Comparison of ENCODE assay signal across 16 cellular contexts in the genomic region with DNA sequence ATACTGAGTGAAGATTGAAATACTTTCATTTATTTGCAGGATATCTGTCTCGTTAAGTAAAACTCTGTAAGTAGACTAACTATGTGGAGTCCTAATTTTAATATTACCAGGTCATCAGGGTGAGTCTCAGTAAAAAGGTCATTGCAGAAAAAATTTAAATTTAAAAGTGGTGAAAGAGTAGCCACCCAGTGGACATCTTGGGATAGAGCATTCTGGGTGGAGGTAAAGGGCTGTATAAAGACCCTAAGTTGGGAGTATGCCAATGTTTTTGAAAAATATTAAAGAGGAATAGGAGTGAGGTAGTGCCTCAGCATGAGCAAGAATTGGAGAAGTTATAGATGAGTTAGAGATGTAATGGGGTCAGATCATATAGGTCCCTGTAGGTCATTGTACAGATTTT.
A peak's percentile ranks its signal among the peaks of the same experiment; 100 is the strongest.
DNase-seq lines count a peak whose midpoint lies in the region; ATAC-seq and TF ChIP-seq lines count a peak whose summit lies in the region.
"Had no signal": no experiment of that assay in that cellular context is flagged by ENCODE, and none has a peak within 500 bp of the region (broad histone marks: within the 10 kb centered on the region; RNA-seq: fewer than 3 reads in every experiment).

No MANE protein-coding gene starts in this region.

- dilution Hi-C loops in mammary epithelial cell (cut with HindIII; ENCODE audit: low sequenced_read_pairs), result no loop called here

- TF ChIP-seq CTCF in KMS-11 (conservative IDR thresholded peaks at IDR 0.05; ENCODE audit: low read depth, low read length) (peak; percentile 60), mammary epithelial cell (conservative IDR thresholded peaks at IDR 0.05 in 1 of 2, IDR thresholded peaks at IDR 0.05 in 1 of 2; ENCODE audit: extremely low read depth in 1 of 2, insufficient read depth in 1 of 2, low read depth in 1 of 2, low read length in 2 of 2) (peak; percentile 34 to 43), nephron progenitor cell (IDR thresholded peaks at IDR 0.05) (peak; percentile 32), gastrocnemius medialis (IDR thresholded peaks at IDR 0.05 in 4 of 5, conservative IDR thresholded peaks at IDR 0.05 in 1 of 5) (no peak)

- no peak overlapping the region for H3K27ac ChIP-seq in KMS-11
- H3K27ac ChIP-seq in mammary epithelial cell (ENCODE audit: insufficient read depth, low read depth, low read length), result no peak overlapping the region
- H3K27ac ChIP-seq in gastrocnemius medialis, result no peak overlapping the region
- H3K27ac ChIP-seq: skin epidermis had no signal

- H3K27ac Mint-ChIP-seq in nephron progenitor cell, result no peak overlapping the region
- no peak overlapping the region for H3K27ac Mint-ChIP-seq in activated T-helper 1 cell treated with anti-CD3 and anti-CD28 coated beads, Interleukin-12 subunit alpha, Interleukin-12 subunit beta, Interleukin-2, Interleukin-4 antibody, amounts not matched to agents 30 ng/mL and 10 ng/mL and 1 ng/mL, durations not matched to agents 14 hours and 24 hours and 36 hours
- H3K27ac Mint-ChIP-seq: natural killer cell treated with Interleukin-12 subunit alpha and Interleukin-12 subunit beta and Interleukin-15 and Interleukin-18, amount 100 ng/mL, for 72 hours had no signal

- H3K27me3 Mint-ChIP-seq in nephron progenitor cell (ENCODE audit: low read depth, poor library complexity), result peaks cover 2% of the 10 kb centered on the region
- H3K27me3 Mint-ChIP-seq in activated T-helper 1 cell treated with anti-CD3 and anti-CD28 coated beads, Interleukin-12 subunit alpha, Interleukin-12 subunit beta, Interleukin-2, Interleukin-4 antibody, amounts not matched to agents 30 ng/mL and 10 ng/mL and 1 ng/mL, durations not matched to agents 14 hours and 24 hours and 36 hours (ENCODE audit: insufficient read depth), result peaks cover 3% of the 10 kb centered on the region

- CTCF ChIA-PET in mammary epithelial cell (lab: Charles Lee; ENCODE audit: low non-redundant PET), result no interaction called here

- H3K9me3 Mint-ChIP-seq in nephron progenitor cell, result no peaks in the 10 kb centered on the region
- H3K9me3 Mint-ChIP-seq in activated T-helper 1 cell treated with anti-CD3 and anti-CD28 coated beads, Interleukin-12 subunit alpha, Interleukin-12 subunit beta, Interleukin-2, Interleukin-4 antibody, amounts not matched to agents 30 ng/mL and 10 ng/mL and 1 ng/mL, durations not matched to agents 14 hours and 24 hours and 36 hours, result no peaks in the 10 kb centered on the region
- H3K9me3 Mint-ChIP-seq: central memory CD8-positive, alpha-beta T cell; natural killer cell treated with Interleukin-12 subunit alpha and Interleukin-12 subunit beta and Interleukin-15 and Interleukin-18, amount 100 ng/mL, for 72 hours had no signal

- intact Hi-C loops in mammary epithelial cell (cut with micrococcal nuclease) (loop anchor here (2.0 kb wide), 1 partner anchor 133 kb away; no protein-coding TSS in a partner anchor), gastrocnemius medialis (cut with DNase I; ENCODE audit: low total_unique reads) (no loop called here)
- intact Hi-C loops in activated T-helper 1 cell treated with anti-CD3 and anti-CD28 coated beads, Interleukin-12 subunit alpha, Interleukin-12 subunit beta, Interleukin-2, Interleukin-4 antibody, amounts not matched to agents 30 ng/mL and 10 ng/mL and 1 ng/mL, durations not matched to agents 14 hours and 24 hours and 36 hours (cut with micrococcal nuclease), result no loop called here

- ATAC-seq in gastrocnemius medialis, result no peak
- ATAC-seq: natural killer cell treated with Interleukin-12 subunit alpha and Interleukin-12 subunit beta and Interleukin-15 and Interleukin-18, amount 100 ng/mL, for 72 hours had no signal

- no peaks in the 10 kb centered on the region for H3K9me3 ChIP-seq in mammary epithelial cell (replicated peaks; ENCODE audit: insufficient read depth, low read length)
- H3K9me3 ChIP-seq in gastrocnemius medialis, result no peaks in the 10 kb centered on the region

- in situ Hi-C loops in mammary epithelial cell (cut with MboI; ENCODE audit: low sequenced_read_pairs in 2 of 2) (loop anchor here in 1 of 2 donors (25.0 kb wide), 1 partner anchor 945 kb away; no protein-coding TSS in a partner anchor), gastrocnemius medialis (cut with MboI; ENCODE audit: low sequenced_read_pairs in 4 of 4) (no loop called here)

- H3K27me3 ChIP-seq in KMS-11 (ENCODE audit: insufficient read depth, low read depth), result no peaks in the 10 kb centered on the region
- no peaks in the 10 kb centered on the region for H3K27me3 ChIP-seq in mammary epithelial cell (ENCODE audit: insufficient read depth, low read length)
- no peaks in the 10 kb centered on the region for H3K27me3 ChIP-seq in gastrocnemius medialis

- H4K20me1 ChIP-seq in KMS-11 (ENCODE audit: insufficient read depth) (no peaks in the 10 kb centered on the region), mammary epithelial cell (ENCODE audit: insufficient read depth, low read length) (no peaks in the 10 kb centered on the region)

- H2AFZ ChIP-seq in KMS-11 (ENCODE audit: low read depth) (no peak overlapping the region), mammary epithelial cell (ENCODE audit: low read depth, low read length) (no peak overlapping the region)

- H3K4me1 Mint-ChIP-seq in nephron progenitor cell, result no peaks in the 10 kb centered on the region
- H3K4me1 Mint-ChIP-seq in activated T-helper 1 cell treated with anti-CD3 and anti-CD28 coated beads, Interleukin-12 subunit alpha, Interleukin-12 subunit beta, Interleukin-2, Interleukin-4 antibody, amounts not matched to agents 30 ng/mL and 10 ng/mL and 1 ng/mL, durations not matched to agents 14 hours and 24 hours and 36 hours (ENCODE audit: low read depth), result no peaks in the 10 kb centered on the region
- H3K4me1 Mint-ChIP-seq: central memory CD8-positive, alpha-beta T cell had no signal

- H3K4me2 ChIP-seq in KMS-11 (no peak overlapping the region), mammary epithelial cell (ENCODE audit: insufficient read depth, low read depth, low read length) (no peak overlapping the region)

- H3K79me2 ChIP-seq in KMS-11 (ENCODE audit: insufficient read depth, low read depth) (no peaks in the 10 kb centered on the region), mammary epithelial cell (ENCODE audit: insufficient read depth, low read length) (no peaks in the 10 kb centered on the region)

- TF ChIP-seq POLR2A in gastrocnemius medialis (IDR thresholded peaks at IDR 0.05), result no peak

- H3K36me3 ChIP-seq in KMS-11 (ENCODE audit: insufficient read depth), result no peaks in the 10 kb centered on the region
- H3K36me3 ChIP-seq in mammary epithelial cell (ENCODE audit: insufficient read depth, low read length), result no peaks in the 10 kb centered on the region
- no peaks in the 10 kb centered on the region for H3K36me3 ChIP-seq in gastrocnemius medialis

- no peak overlapping the region for H3K9ac ChIP-seq in KMS-11
- no peak overlapping the region for H3K9ac ChIP-seq in mammary epithelial cell (ENCODE audit: insufficient read depth, low read length)

- DNase-seq in DMS 273 (lab: John Stamatoyannopoulos, UW; ENCODE audit: unreplicated experiment), result peak; percentile 18
- no peak for DNase-seq in DMS 273 treated with DMSO at 0.1 percent for 48 hours (lab: John Stamatoyannopoulos, UW)
- DNase-seq in mammary epithelial cell, result no peak
- DNase-seq in nephron progenitor cell, result no peak
- DNase-seq in NCI-H187 treated with DMSO at 0.1 percent for 48 hours (lab: John Stamatoyannopoulos, UW), result no peak
- no peak for DNase-seq in activated T-helper 1 cell treated with anti-CD3 and anti-CD28 coated beads, Interleukin-12 subunit alpha, Interleukin-12 subunit beta, Interleukin-2, Interleukin-4 antibody, amounts not matched to agents 30 ng/mL and 10 ng/mL and 1 ng/mL, durations not matched to agents 14 hours and 24 hours and 36 hours (ENCODE audit: low spot score)
- no peak for DNase-seq in gastrocnemius medialis
- DNase-seq: 8988T, DMS79, NCI-H1105, NCI-H524 treated with DMSO at 0.1 percent for 48 hours, trophoblast cell had no signal

- WGBS in mammary epithelial cell (ENCODE audit: low coverage, missing lambda C conversion rate), result 80% methylated on average over 1 of the region's 1 CpG

- no peak overlapping the region for H3K4me3 Mint-ChIP-seq in nephron progenitor cell
- no peak overlapping the region for H3K4me3 Mint-ChIP-seq in activated T-helper 1 cell treated with anti-CD3 and anti-CD28 coated beads, Interleukin-12 subunit alpha, Interleukin-12 subunit beta, Interleukin-2, Interleukin-4 antibody, amounts not matched to agents 30 ng/mL and 10 ng/mL and 1 ng/mL, durations not matched to agents 14 hours and 24 hours and 36 hours
- H3K4me3 Mint-ChIP-seq: central memory CD8-positive, alpha-beta T cell; natural killer cell treated with Interleukin-12 subunit alpha and Interleukin-12 subunit beta and Interleukin-15 and Interleukin-18, amount 100 ng/mL, for 72 hours had no signal

- BruUV-seq in mammary epithelial cell (replicated peaks; lab: Mats Ljungman, UMichigan), result no TSS peak

- H3K4me1 ChIP-seq in KMS-11 (ENCODE audit: low read depth, poor library complexity, severe bottlenecking) (no peaks in the 10 kb centered on the region), mammary epithelial cell (ENCODE audit: insufficient read depth, low read length) (no peaks in the 10 kb centered on the region), gastrocnemius medialis (no peaks in the 10 kb centered on the region)

- no peaks in the 10 kb centered on the region for H3K36me3 Mint-ChIP-seq in nephron progenitor cell (ENCODE audit: low read depth)
- no peaks in the 10 kb centered on the region for H3K36me3 Mint-ChIP-seq in activated T-helper 1 cell treated with anti-CD3 and anti-CD28 coated beads, Interleukin-12 subunit alpha, Interleukin-12 subunit beta, Interleukin-2, Interleukin-4 antibody, amounts not matched to agents 30 ng/mL and 10 ng/mL and 1 ng/mL, durations not matched to agents 14 hours and 24 hours and 36 hours (ENCODE audit: low read depth)
- H3K36me3 Mint-ChIP-seq: natural killer cell treated with Interleukin-12 subunit alpha and Interleukin-12 subunit beta and Interleukin-15 and Interleukin-18, amount 100 ng/mL, for 72 hours had no signal

- H3K4me3 ChIP-seq in KMS-11 (IDR thresholded peaks at IDR 0.05; ENCODE audit: insufficient read depth, low read depth, low read length) (no peak overlapping the region), mammary epithelial cell (replicated peaks in 1 of 3; ENCODE audit: insufficient read depth in 1 of 3, low read depth in 2 of 3, low read length in 3 of 3) (no peak overlapping the region), gastrocnemius medialis (no peak overlapping the region)
- H3K4me3 ChIP-seq: skin epidermis had no signal

Comparison
In these comparisons a context has a peak if more than half of its experiments do, and no peak if none do; other contexts are left out.
1. CTCF ChIP-seq: peak in KMS-11 (single experiment), mammary epithelial cell (2 of 2) and nephron progenitor cell (single experiment); none in gastrocnemius medialis (0 of 5).